20 cellular contexts compared by ENCODE assay signal in the genomic region with DNA sequence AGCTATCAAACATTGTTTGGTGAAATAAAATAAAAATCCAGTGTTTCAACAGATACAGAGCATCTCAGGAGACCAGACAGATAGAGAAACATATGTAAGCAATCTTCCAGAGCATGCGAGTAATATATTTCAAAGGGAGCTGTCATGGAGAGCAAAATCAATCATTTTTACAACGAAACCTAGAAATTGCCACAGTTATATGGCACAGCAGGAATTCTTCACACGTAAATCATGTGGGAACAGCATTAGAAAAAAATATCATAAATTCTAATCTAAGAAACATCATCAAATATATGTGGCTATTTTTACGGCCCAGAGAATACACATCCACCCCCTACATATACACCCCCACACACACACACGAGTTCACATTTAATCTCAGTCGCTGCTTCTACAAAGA.
"Had no signal": no experiment of that assay in that cellular context is flagged by ENCODE, and none has a peak within 500 bp of the region (broad histone marks: within the 10 kb centered on the region; RNA-seq: fewer than 3 reads in every experiment).

No MANE protein-coding gene starts in this region.

- FAIRE-seq: astrocyte had no signal

- DNase-seq: activated CD4-positive, alpha-beta memory T cell treated with anti-CD3 and anti-CD28 coated beads for 36 hours; activated CD4-positive, alpha-beta T cell treated with anti-CD3 and anti-CD28 coated beads, Interleukin-2, amount 10 ng/mL, durations not matched to agents 7 days and 5 days; activated CD4-positive, CD25-positive, alpha-beta regulatory T cell; activated gamma-delta T cell; activated naive CD4-positive, alpha-beta T cell treated with anti-CD3 and anti-CD28 coated beads for 36 hours; activated T-cell treated with anti-CD3 and anti-CD28 coated beads for 4 hours; activated T-cell treated with anti-CD3 and anti-CD28 coated beads, Interleukin-2, amount 50 U/mL, for 48 hours; amygdala; NCI-H1092; NCI-H1694; NCI-H2107; NCI-H2171 treated with DMSO at 0.1 percent for 48 hours; NCI-H526 treated with DMSO at 0.1 percent for 48 hours; SK-N-SH; T-helper 1 cell had no signal

- ATAC-seq: activated T-helper 17 cell treated with anti-CD3 and anti-CD28 coated beads, Interleukin-2, amount 50 U/mL, for 72 hours had no signal

- H3K4me1 Mint-ChIP-seq: activated T-helper 17 cell treated with anti-CD3 and anti-CD28 coated beads, Interleukin-2, amount 50 U/mL, for 72 hours had no signal

- H3K27me3 Mint-ChIP-seq: activated CD4-positive, alpha-beta memory T cell treated with anti-CD3 and anti-CD28 coated beads for 36 hours; activated CD4-positive, alpha-beta T cell treated with anti-CD3 and anti-CD28 coated beads, Interleukin-2, amount 10 ng/mL, durations not matched to agents 7 days and 5 days; activated naive CD8-positive, alpha-beta T cell; activated T-helper 17 cell treated with anti-CD3 and anti-CD28 coated beads, Interleukin-2, amount 50 U/mL, for 72 hours had no signal

- H3K27ac ChIP-seq: VCaP had no signal

- H3K9me3 ChIP-seq: SK-N-SH had no signal

- H3K9me3 Mint-ChIP-seq: activated CD4-positive, alpha-beta memory T cell treated with anti-CD3 and anti-CD28 coated beads for 36 hours; activated CD4-positive, alpha-beta T cell treated with anti-CD3 and anti-CD28 coated beads, Interleukin-2, amount 10 ng/mL, durations not matched to agents 7 days and 5 days; activated naive CD4-positive, alpha-beta T cell treated with anti-CD3 and anti-CD28 coated beads for 36 hours; activated T-helper 17 cell treated with anti-CD3 and anti-CD28 coated beads, Interleukin-2, amount 50 U/mL, for 72 hours; brain had no signal

- H3K9ac ChIP-seq: SK-N-SH had no signal

- H3K36me3 Mint-ChIP-seq: activated CD4-positive, alpha-beta memory T cell treated with anti-CD3 and anti-CD28 coated beads for 36 hours; brain had no signal

- H3K4me3 Mint-ChIP-seq: activated CD4-positive, alpha-beta memory T cell treated with anti-CD3 and anti-CD28 coated beads for 36 hours; activated CD4-positive, alpha-beta T cell treated with anti-CD3 and anti-CD28 coated beads, Interleukin-2, amount 10 ng/mL, durations not matched to agents 7 days and 5 days; activated naive CD4-positive, alpha-beta T cell treated with anti-CD3 and anti-CD28 coated beads for 36 hours; activated naive CD8-positive, alpha-beta T cell; activated T-helper 17 cell treated with anti-CD3 and anti-CD28 coated beads, Interleukin-2, amount 50 U/mL, for 72 hours had no signal

- H3K27ac Mint-ChIP-seq: activated CD4-positive, alpha-beta memory T cell treated with anti-CD3 and anti-CD28 coated beads for 36 hours; activated CD4-positive, alpha-beta T cell treated with anti-CD3 and anti-CD28 coated beads, Interleukin-2, amount 10 ng/mL, durations not matched to agents 7 days and 5 days; activated naive CD4-positive, alpha-beta T cell treated with anti-CD3 and anti-CD28 coated beads for 36 hours; activated naive CD8-positive, alpha-beta T cell; activated T-helper 17 cell treated with anti-CD3 and anti-CD28 coated beads, Interleukin-2, amount 50 U/mL, for 72 hours had no signal
